ENCODE assay signal across 22 cellular contexts in the genomic region with DNA sequence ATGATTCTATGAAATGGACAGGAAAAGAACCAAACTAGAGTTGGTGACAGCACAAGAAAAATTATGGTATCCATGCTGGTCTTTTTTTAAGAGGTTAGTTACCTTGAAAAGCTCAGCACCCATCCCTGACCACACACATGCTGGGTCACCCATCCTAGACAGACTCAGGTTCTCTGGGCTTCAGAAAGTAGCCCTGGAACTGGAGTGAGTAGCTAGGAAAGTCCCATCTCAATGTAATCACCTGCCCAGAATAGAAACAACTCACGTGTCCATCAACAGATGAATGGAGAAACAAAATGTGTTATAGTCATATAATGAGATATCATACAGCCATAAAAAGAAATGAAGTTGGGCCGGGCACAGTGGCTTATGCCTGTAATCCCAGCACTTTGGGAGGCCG. TPM values are rescaled to one million over a fixed set of nuclear protein-coding genes. Genes with fewer than 3 reads are reported as not detected.
DNase-seq lines count a peak whose midpoint lies in the region; ATAC-seq, FAIRE-seq and TF ChIP-seq lines count a peak whose summit lies in the region.
"Had no signal": no experiment of that assay in that cellular context is flagged by ENCODE, and none has a peak within 500 bp of the region (broad histone marks: within the 10 kb centered on the region; RNA-seq: fewer than 3 reads in every experiment).

No MANE protein-coding gene starts in this region.

- no peak for TF ChIP-seq RAD21 in GM12878 (IDR thresholded peaks at IDR 0.05; ENCODE audit: insufficient read depth, low read depth, low read length)

- H3K27ac Mint-ChIP-seq in stimulated activated naive B cell treated with anti-CD40 and anti-IgM and Interleukin-4, amounts not matched to agents 10 μg/mL and 1 μg/mL and 100 μg/mL, for 72 hours: peak overlapping the region; percentile 72
- H3K27ac Mint-ChIP-seq: H9, T-cell had no signal

- FAIRE-seq in GM12878 (lab: Jason Lieb, UNC) (no peak), GM12891 (lab: Jason Lieb, UNC) (no peak)

- POLR2A ChIA-PET in GM12878 (lab: Charles Lee): interaction anchor here (0.6 to 1.0 kb wide), 2 partner anchors 397 to 1033 kb away, joined by 4 read pairs; no protein-coding TSS in a partner anchor

- peaks cover 6 to 24% of the 10 kb centered on the region in 2 donors for H3K36me3 Mint-ChIP-seq in stimulated activated naive B cell treated with anti-CD40 and anti-IgM and Interleukin-4, amounts not matched to agents 10 μg/mL and 1 μg/mL and 100 μg/mL, for 72 hours
- H3K36me3 Mint-ChIP-seq: T-cell had no signal

- peaks cover 7 to 13% of the 10 kb centered on the region in 2 donors for H3K9me3 Mint-ChIP-seq in stimulated activated naive B cell treated with anti-CD40 and anti-IgM and Interleukin-4, amounts not matched to agents 10 μg/mL and 1 μg/mL and 100 μg/mL, for 72 hours
- H3K9me3 Mint-ChIP-seq: T-cell had no signal

- H4K20me1 ChIP-seq in GM12878 (ENCODE audit: control insufficient read depth, insufficient read depth): no peaks in the 10 kb centered on the region

- H3K27me3 ChIP-seq in GM12878 (replicated peaks in 1 of 2; ENCODE audit: control insufficient read depth in 2 of 2, insufficient read depth in 2 of 2, low read length in 1 of 2): no peaks in the 10 kb centered on the region
- H3K27me3 ChIP-seq: SJCRH30 had no signal

- H3K36me3 ChIP-seq in GM12878 (ENCODE audit: control insufficient read depth in 2 of 2, insufficient read depth in 2 of 2, low read length in 1 of 2): 0 out of 4 replicates have a peak, but pooled peaks cover 0 to 3% of the 10 kb centered on the region in 2 experiments

- ATAC-seq in left ventricle myocardium superior (peak; percentile 37), Right ventricle myocardium superior (ENCODE audit: poor library complexity) (no peak), GM19463 (IDR thresholded peaks at IDR 0.05; ENCODE audit: unreplicated experiment) (peak; percentile 21), GM12878 (peak; percentile 59)
- peak in 1 of 2 donors; percentile 22 for ATAC-seq in stimulated activated naive B cell treated with anti-CD40 and anti-IgM and Interleukin-4, amounts not matched to agents 10 μg/mL and 1 μg/mL and 100 μg/mL, for 72 hours (replicated peaks)
- ATAC-seq: Panc1, T-cell had no signal

- H3K4me1 Mint-ChIP-seq in stimulated activated naive B cell treated with anti-CD40 and anti-IgM and Interleukin-4, amounts not matched to agents 10 μg/mL and 1 μg/mL and 100 μg/mL, for 72 hours: peaks cover 60 to 83% of the 10 kb centered on the region in 2 donors

- H3K79me2 ChIP-seq in GM12878 (ENCODE audit: control insufficient read depth, insufficient read depth, low read length): peaks cover 19% of the 10 kb centered on the region

- H3K27me3 Mint-ChIP-seq in stimulated activated naive B cell treated with anti-CD40 and anti-IgM and Interleukin-4, amounts not matched to agents 10 μg/mL and 1 μg/mL and 100 μg/mL, for 72 hours: peaks cover 0 to 16% of the 10 kb centered on the region in 2 donors

- CTCF ChIA-PET in GM12878 (lab: Yijun Ruan, JAX): interaction anchor here (0.7 to 1.0 kb wide), 4 partner anchors 126 to 378 kb away, joined by 3 to 4 read pairs (median 3); no protein-coding TSS in a partner anchor

- TF ChIP-seq EP300 in GM12878 (IDR thresholded peaks at IDR 0.05; ENCODE audit: borderline replicate concordance in 1 of 2, control insufficient read depth in 1 of 2, low read depth in 2 of 2, low read length in 2 of 2): no peak

- peaks cover 73% of the 10 kb centered on the region for H3K4me1 ChIP-seq in GM12878 (ENCODE audit: control insufficient read depth, insufficient read depth, low read length)
- H3K4me1 ChIP-seq: SJCRH30 had no signal

- H3K9me3 ChIP-seq in GM12878 (replicated peaks; ENCODE audit: control insufficient read depth, insufficient read depth, low read length): no peaks in the 10 kb centered on the region
- H3K9me3 ChIP-seq: SJCRH30 had no signal

- SMC1A ChIA-PET in GM12878 (lab: Charles Lee; ENCODE audit: uncharacterized antibody, unreplicated experiment): interaction anchor here (0.9 to 5.0 kb wide), 2 partner anchors 35 to 47 kb away, joined by 3 to 21 read pairs; no protein-coding TSS in a partner anchor

- no peak overlapping the region for H3K4me2 ChIP-seq in GM12878 (ENCODE audit: control insufficient read depth, insufficient read depth)

- intact Hi-C loops in left ventricle myocardium superior (cut with micrococcal nuclease): no loop called here
- intact Hi-C loops in Right ventricle myocardium superior (cut with DNase I): loop anchor here (10.0 kb wide), 1 partner anchor 315 kb away; no protein-coding TSS in a partner anchor
- intact Hi-C loops in GM12878 (cut with micrococcal nuclease; ENCODE audit: unreplicated experiment): no loop called here

- H3K27ac ChIP-seq in GM12878 (ENCODE audit: control insufficient read depth, insufficient read depth): peak overlapping the region; percentile 20; the same call in 1 of the 2 replicates
- H3K27ac ChIP-seq: 22Rv1, SJCRH30 had no signal

- TF ChIP-seq POLR2A in GM12878 (IDR thresholded peaks at IDR 0.05; ENCODE audit: low read depth, low read length) (no peak), GM12891 (IDR thresholded peaks at IDR 0.05; ENCODE audit: low read depth, low read length) (no peak)

- no peak for TF ChIP-seq CTCF in GM12878 (IDR thresholded peaks at IDR 0.05 in 2 of 3, conservative IDR thresholded peaks at IDR 0.05 in 1 of 3; ENCODE audit: control insufficient read depth in 2 of 3, extremely low read depth in 1 of 3, insufficient read depth in 1 of 3, low read depth in 3 of 3, low read length in 3 of 3)

- RAD21 ChIA-PET in GM12878 (lab: Charles Lee; ENCODE audit: unreplicated experiment): interaction anchor here (0.6 to 1.2 kb wide), 2 partner anchors 36 to 191 kb away, joined by 3 to 4 read pairs; no protein-coding TSS in a partner anchor

- no peak overlapping the region for H2AFZ ChIP-seq in GM12878 (ENCODE audit: control insufficient read depth, low read depth, low read length)

- in situ Hi-C loops in GM12878 (cut with MboI): no loop called here

- no peak for DNase-seq in left ventricle myocardium superior
- DNase-seq in Right ventricle myocardium superior: no peak
- DNase-seq in GM12878 (ENCODE audit: low read depth, low spot score): no peak
- no peak for DNase-seq in stimulated activated naive B cell treated with anti-CD40 and anti-IgM and Interleukin-4, amounts not matched to agents 10 μg/mL and 1 μg/mL and 100 μg/mL, for 72 hours
- DNase-seq in retina: no peak
- DNase-seq in GM12891 (ENCODE audit: insufficient read length, low spot score): no peak
- DNase-seq in C1 segment of cervical spinal cord (lab: John Stamatoyannopoulos, UW): no peak
- DNase-seq: ACHN, EL, GF-D8, H9, KG1, NCI-H1105, NCI-H146, NCI-H2029, NCI-H2227 treated with DMSO at 0.1 percent for 48 hours, NCI-H510A, SJCRH30, T-cell had no signal

- no TSS peak for BruUV-seq in GM12878 (replicated peaks; lab: Mats Ljungman, UMichigan)

- H3K9ac ChIP-seq in GM12878 (ENCODE audit: control insufficient read depth, insufficient read depth, low read length): no peak overlapping the region

- H3K4me3 Mint-ChIP-seq in stimulated activated naive B cell treated with anti-CD40 and anti-IgM and Interleukin-4, amounts not matched to agents 10 μg/mL and 1 μg/mL and 100 μg/mL, for 72 hours: peak overlapping the region in 1 of 2 donors; percentile 17
- H3K4me3 Mint-ChIP-seq: H9, T-cell had no signal

- H3K4me3 ChIP-seq in GM12878: no peak overlapping the region
- H3K4me3 ChIP-seq: SJCRH30 had no signal

- 28% methylated on average over 3 of the region's 3 CpGs for WGBS in GM12878 (ENCODE audit: insufficient coverage, insufficient replicate concordance, low lambda C conversion rate, missing lambda C conversion rate)

TF ChIP-seq in GM12878, 131 proteins besides CTCF, POLR2A, EP300 and RAD21 (continues in another document):
- TF ChIP-seq RUNX3 (IDR thresholded peaks at IDR 0.05; ENCODE audit: low read length) (peak; percentile 77), MEF2A (IDR thresholded peaks at IDR 0.05; ENCODE audit: insufficient read depth, low read depth, low read length) (peak; percentile 93), FOXM1 (IDR thresholded peaks at IDR 0.05; ENCODE audit: low read depth, low read length) (0 out of 2 replicates have a peak, but pooled peaks have one; percentile 24), FOS (IDR thresholded peaks at IDR 0.05; ENCODE audit: borderline replicate concordance, extremely low read depth, insufficient read length) (no peak)

TF ChIP-seq in GM12891, 5 proteins besides CTCF, POLR2A, EP300 and RAD21:
- TF ChIP-seq TAF1 (IDR thresholded peaks at IDR 0.05; ENCODE audit: low read depth, low read length) (no peak), SPI1 (IDR thresholded peaks at IDR 0.05; ENCODE audit: low read depth, low read length) (no peak), POLR2AphosphoS5 (IDR thresholded peaks at IDR 0.05; ENCODE audit: low read depth, low read length) (no peak), POU2F2 (IDR thresholded peaks at IDR 0.05; ENCODE audit: low read depth, low read length) (no peak), PAX5 (IDR thresholded peaks at IDR 0.05; ENCODE audit: insufficient read depth, low read length, severe bottlenecking) (no peak)
TF ChIP-seq in GM12891: peak in this region for 0.

RNA-seq across cellular contexts. Expression of a gene that starts 37.0 kb away (rescaled TPM):
- total RNA-seq in left ventricle myocardium superior (5.3 TPM), Right ventricle myocardium superior (3.5 TPM), GM12878 (2014; rRNA removed) (140 and 149 TPM in 2 replicates), GM12878 (2014; rRNA removed; fragmentation: Illumina TruSeq; extraction: Trizol) (95.2 and 96.2 TPM in 2 replicates), GM12878 (2021) (114 and 116 TPM in 2 replicates)
- 50.8 and 52.0 TPM in 2 replicates for total RNA-seq in GM12878 (2013; cell fraction: nucleolus; rRNA removed)
- polyA plus RNA-seq in GM12878 (2011; ENCODE audit: low read depth): 78.4 TPM
- polyA plus RNA-seq in GM12878 (2011; rRNA removed) (19.7 and 23.7 TPM in 2 replicates), GM12878 (2014; fragmentation: Illumina TruSeq; extraction: Trizol) (141 and 143 TPM in 2 replicates), GM12878 (2014; fragmentation: Nextera tagmentation; extraction: Ambion mirVana) (10 to 100 TPM; 62.5 to 83.7 TPM), GM12878 (2014; rRNA removed) (128 and 141 TPM in 2 replicates), GM12878 (2016; fragmentation: Nextera tagmentation; extraction: Ambion mirVana) (100 to 1,000 TPM; 242 to 245 TPM)
- 18.6 and 22.3 TPM in 2 replicates for polyA plus RNA-seq in GM12878 (2011; cell fraction: cytosol; rRNA removed)
- 30.2 and 33.1 TPM in 2 replicates for polyA plus RNA-seq in GM12878 (2011; cell fraction: nucleus; rRNA removed)
- 92.4 and 94.8 TPM in 2 replicates for polyA plus RNA-seq in GM12878 (2012)
- polyA minus RNA-seq in GM12878 (2011; rRNA and poly(A)+ RNA removed): 27.0 and 41.7 TPM in 2 replicates
- 6.1 and 7.5 TPM in 2 replicates for polyA minus RNA-seq in GM12878 (2011; cell fraction: cytosol; rRNA and poly(A)+ RNA removed)
- 12.8 and 19.2 TPM in 2 replicates for polyA minus RNA-seq in GM12878 (2011; cell fraction: nucleus; rRNA and poly(A)+ RNA removed)
- polyA plus RNA-seq in GM12891 (2012; ENCODE audit: low read depth, missing spikeins): 122 TPM
